1 cellular context compared by ENCODE assay signal in genomic region chr19:18203863-18204393, GRCh38.
TF ChIP-seq lines count a peak whose summit lies in the region.

Gene RAB3A, minus strand, starts transcription at chr19:18204042. Its CDS starts 1,302 bp downstream, at chr19:18202740.

TF ChIP-seq in HepG2, 621 proteins besides CTCF, POLR2A, EP300 and RAD21 (continued from another document and continues in another):
- TF ChIP-seq ZNF280D (CRISPR knock-in tag; IDR thresholded peaks at IDR 0.05) (no peak), TARDBP (CRISPR knock-in tag; IDR thresholded peaks at IDR 0.05) (no peak), SETDB1 (CRISPR knock-in tag; IDR thresholded peaks at IDR 0.05; ENCODE audit: borderline replicate concordance) (no peak), PBX3 (CRISPR knock-in tag; IDR thresholded peaks at IDR 0.05; ENCODE audit: borderline replicate concordance) (peak; percentile 96), NCOA1 (CRISPR knock-in tag; IDR thresholded peaks at IDR 0.05) (no peak), ZC3H13 (CRISPR knock-in tag; IDR thresholded peaks at IDR 0.05) (no peak), HNF1A (IDR thresholded peaks at IDR 0.05; ENCODE audit: low read depth) (no peak), HNF1A (CRISPR knock-in tag; IDR thresholded peaks at IDR 0.05; ENCODE audit: borderline replicate concordance) (0 out of 2 replicates have a peak, but pooled peaks have one; percentile 9), PBX2 (CRISPR knock-in tag; IDR thresholded peaks at IDR 0.05) (peak; percentile 98), TFDP1 (CRISPR knock-in tag; IDR thresholded peaks at IDR 0.05; ENCODE audit: borderline replicate concordance) (no peak), SP5 (CRISPR knock-in tag; IDR thresholded peaks at IDR 0.05; ENCODE audit: borderline replicate concordance, low read depth) (peak; percentile 64; the same call in 1 of the 2 replicates), SNRNP70 (IDR thresholded peaks at IDR 0.05; ENCODE audit: low read depth, low read length) (no peak), SNAPC4 (CRISPR knock-in tag; IDR thresholded peaks at IDR 0.05) (peak; percentile 95), ZNF275 (CRISPR knock-in tag; IDR thresholded peaks at IDR 0.05; ENCODE audit: borderline replicate concordance) (no peak), XRCC5 (optimal IDR thresholded peaks at IDR 0.05; ENCODE audit: low read length) (peak; percentile 19), CREM (IDR thresholded peaks at IDR 0.05) (peak; percentile 55; the same call in 1 of the 2 replicates), CREM (CRISPR knock-in tag; IDR thresholded peaks at IDR 0.05) (no peak), CCDC6 (CRISPR knock-in tag; IDR thresholded peaks at IDR 0.05) (no peak), ZNF703 (CRISPR knock-in tag; IDR thresholded peaks at IDR 0.05; ENCODE audit: borderline replicate concordance) (no peak), BCL6 (CRISPR knock-in tag; IDR thresholded peaks at IDR 0.05) (no peak), RCOR2 (CRISPR knock-in tag; IDR thresholded peaks at IDR 0.05) (no peak), SRY (CRISPR knock-in tag; IDR thresholded peaks at IDR 0.05) (no peak), CREBL2 (CRISPR knock-in tag; IDR thresholded peaks at IDR 0.05; ENCODE audit: borderline replicate concordance) (no peak), ZNF790 (CRISPR knock-in tag; IDR thresholded peaks at IDR 0.05; ENCODE audit: borderline replicate concordance) (no peak), SRSF9 (IDR thresholded peaks at IDR 0.05; ENCODE audit: borderline replicate concordance, insufficient read depth, low read depth, low read length, poor library complexity, severe bottlenecking) (no peak), NPAS2 (CRISPR knock-in tag; IDR thresholded peaks at IDR 0.05; ENCODE audit: borderline replicate concordance) (no peak), USF2 (IDR thresholded peaks at IDR 0.05; ENCODE audit: low read depth, low read length) (no peak), USF2 (CRISPR knock-in tag; IDR thresholded peaks at IDR 0.05; ENCODE audit: borderline replicate concordance) (no peak; the same call in 1 of the 2 replicates), SOX6 (IDR thresholded peaks at IDR 0.05) (no peak), SOX6 (CRISPR knock-in tag; IDR thresholded peaks at IDR 0.05) (peak; percentile 56)
